13 cellular contexts compared by ENCODE assay signal in genomic region chr16:51822471-51822870, GRCh38.
DNase-seq lines count a peak whose midpoint lies in the region; ATAC-seq and TF ChIP-seq lines count a peak whose summit lies in the region.
"Had no signal": no experiment of that assay in that cellular context is flagged by ENCODE, and none has a peak within 500 bp of the region (broad histone marks: within the 10 kb centered on the region; RNA-seq: fewer than 3 reads in every experiment).

No MANE protein-coding gene starts in this region.

- H3K27ac ChIP-seq in SJCRH30 (peak overlapping the region; percentile 62), parathyroid adenoma (no peak overlapping the region)

- H3K9me3 ChIP-seq in SJCRH30 (replicated peaks) (0 out of 2 replicates have a peak, but pooled peaks cover under 1% of the 10 kb centered on the region), parathyroid adenoma (ENCODE audit: control insufficient read depth, low read length) (no peaks in the 10 kb centered on the region)

- H3K36me3 ChIP-seq in SJCRH30 (no peaks in the 10 kb centered on the region), parathyroid adenoma (ENCODE audit: control insufficient read depth, insufficient read depth, low read length) (no peaks in the 10 kb centered on the region)

- H3K4me1 ChIP-seq in SJCRH30: peaks cover 37% of the 10 kb centered on the region
- no peaks in the 10 kb centered on the region for H3K4me1 ChIP-seq in parathyroid adenoma

- no peak overlapping the region for H3K4me2 ChIP-seq in parathyroid adenoma (ENCODE audit: low read length)

- peak overlapping the region; percentile 40 for H2AFZ ChIP-seq in parathyroid adenoma

- H3K27me3 ChIP-seq in SJCRH30 (no peaks in the 10 kb centered on the region), parathyroid adenoma (ENCODE audit: control insufficient read depth, insufficient read depth, low read length) (no peaks in the 10 kb centered on the region)

- H3K4me3 ChIP-seq in SJCRH30 (no peak overlapping the region), parathyroid adenoma (ENCODE audit: low read depth, low read length) (no peak overlapping the region)

- DNase-seq in SJCRH30 (peak; percentile 61 to 78), left kidney (ENCODE audit: low read depth, low spot score) (peak; percentile 33), globus pallidus (ENCODE audit: low spot score) (no peak), GM03348 (ENCODE audit: low spot score) (no peak)
- DNase-seq: C1 segment of cervical spinal cord; CD4-positive, alpha-beta memory T cell; DMS79; HCEC 1CT; HFFc6 had no signal

- no peaks in the 10 kb centered on the region for H3K79me2 ChIP-seq in parathyroid adenoma

- H3K9ac ChIP-seq in parathyroid adenoma: no peak overlapping the region

- ATAC-seq in HG03108 (IDR thresholded peaks at IDR 0.05; ENCODE audit: unreplicated experiment): no peak
- no peak for ATAC-seq in HG03571 (IDR thresholded peaks at IDR 0.05; ENCODE audit: unreplicated experiment)
- ATAC-seq: HepG2 had no signal

- no peak for TF ChIP-seq CTCF in parathyroid adenoma (IDR thresholded peaks at IDR 0.05)

Comparison
In these comparisons a context has a peak if more than half of its experiments do, and no peak if none do; other contexts are left out.
1. DNase-seq: peak in SJCRH30 (2 of 2) and left kidney (single experiment); none in globus pallidus (single experiment) and GM03348 (single experiment).